In the genomic region with DNA sequence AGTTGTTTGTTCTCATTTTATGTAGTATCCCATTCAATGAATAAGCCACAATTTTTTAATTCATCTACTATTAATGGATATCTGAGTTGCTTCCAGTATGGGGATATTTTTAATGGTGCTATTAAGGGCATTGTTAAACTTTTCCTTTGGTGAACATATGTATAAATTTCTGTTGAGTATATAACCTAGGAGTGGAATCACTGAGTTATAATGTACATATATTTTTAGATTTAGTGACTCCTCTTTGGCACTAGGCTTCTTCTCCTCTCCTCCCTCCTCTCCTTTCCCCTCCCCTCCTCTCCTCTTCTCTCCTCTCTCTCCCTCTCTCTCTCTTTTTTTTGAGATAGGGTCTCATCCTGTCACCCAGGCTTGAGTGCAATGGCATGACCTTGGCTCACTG, we compare ENCODE assay signal across 23 cellular contexts. TPM values are rescaled to one million over a fixed set of nuclear protein-coding genes. Genes with fewer than 3 reads are reported as not detected.
DNase-seq lines count a peak whose midpoint lies in the region; ATAC-seq, FAIRE-seq and TF ChIP-seq lines count a peak whose summit lies in the region.
"Had no signal": no experiment of that assay in that cellular context is flagged by ENCODE, and none has a peak within 500 bp of the region (broad histone marks: within the 10 kb centered on the region; RNA-seq: fewer than 3 reads in every experiment).

No MANE protein-coding gene starts in this region.

- H3K36me3 Mint-ChIP-seq in H9 (ENCODE audit: insufficient read depth in 1 of 3, low read depth in 3 of 3) = peaks cover 8 to 19% (median 13%) of the 10 kb centered on the region in 3 experiments; a peak in 5 of 7 replicates
- peaks cover 6% of the 10 kb centered on the region for H3K36me3 Mint-ChIP-seq in nephron progenitor cell (ENCODE audit: low read depth)
- H3K36me3 Mint-ChIP-seq in naive thymus-derived CD8-positive, alpha-beta T cell = no peaks in the 10 kb centered on the region
- H3K36me3 Mint-ChIP-seq: CD4-positive, CD25-positive, alpha-beta regulatory T cell; CD8-positive, alpha-beta memory T cell had no signal

- H3K9me3 Mint-ChIP-seq in H9 (no peaks in the 10 kb centered on the region), nephron progenitor cell (peaks cover 4% of the 10 kb centered on the region)
- H3K9me3 Mint-ChIP-seq in naive thymus-derived CD8-positive, alpha-beta T cell = no peaks in the 10 kb centered on the region
- H3K9me3 Mint-ChIP-seq: CD4-positive, CD25-positive, alpha-beta regulatory T cell; CD8-positive, alpha-beta memory T cell; HFFc6 had no signal

- peaks cover 7 to 97% (median 11%) of the 10 kb centered on the region in 10 experiments; a peak in 18 of 20 replicates for H3K4me1 ChIP-seq in BLaER1 treated with 17β-estradiol and CSF1 and Interleukin-3, amounts not matched to agents 10 nM and 100 nM
- no peaks in the 10 kb centered on the region for H3K4me1 ChIP-seq in H9 (ENCODE audit: insufficient read depth, low read length)

- peaks cover 0 to 43% (median 20%) of the 10 kb centered on the region in 11 experiments; a peak in 15 of 22 replicates for H3K9me3 ChIP-seq in BLaER1 treated with 17β-estradiol and CSF1 and Interleukin-3, amounts not matched to agents 10 nM and 100 nM (replicated peaks in 1 of 11)
- H3K9me3 ChIP-seq in H9 (ENCODE audit: control insufficient read depth, low read depth, low read length) = no peaks in the 10 kb centered on the region

- H4K20me1 ChIP-seq in BLaER1 treated with 17β-estradiol and CSF1 and Interleukin-3, amounts not matched to agents 10 nM and 100 nM = peaks cover 0 to 33% (median 0%) of the 10 kb centered on the region in 11 experiments; a peak in 2 of 22 replicates
- H4K20me1 ChIP-seq in H9 (ENCODE audit: control insufficient read depth, insufficient read depth, insufficient read length) = no peaks in the 10 kb centered on the region
- H4K20me1 ChIP-seq: BLaER1 had no signal

- H2BK120ac ChIP-seq in H9 (ENCODE audit: low read depth, low read length, poor library complexity, severe bottlenecking) = no peak overlapping the region

- H3K36me3 ChIP-seq in BLaER1 treated with 17β-estradiol and CSF1 and Interleukin-3, amounts not matched to agents 10 nM and 100 nM = peaks cover 0 to 51% (median 0%) of the 10 kb centered on the region in 11 experiments; a peak in 6 of 22 replicates
- H3K36me3 ChIP-seq in bronchial epithelial cell (ENCODE audit: control insufficient read depth, insufficient read depth, low read length) = peaks cover 4% of the 10 kb centered on the region
- H3K36me3 ChIP-seq: BLaER1 had no signal

- H3K56ac ChIP-seq in H9 (ENCODE audit: insufficient read length, low read depth, low read length) = no peak overlapping the region

- H3K4me1 Mint-ChIP-seq in H9 (peaks cover 2% of the 10 kb centered on the region in 2 experiments; a peak in 1 of 4 replicates), nephron progenitor cell (peaks cover 13% of the 10 kb centered on the region)
- no peaks in the 10 kb centered on the region for H3K4me1 Mint-ChIP-seq in naive thymus-derived CD8-positive, alpha-beta T cell
- H3K4me1 Mint-ChIP-seq: CD4-positive, CD25-positive, alpha-beta regulatory T cell; CD8-positive, alpha-beta memory T cell had no signal

- H3K14ac ChIP-seq in H9 (ENCODE audit: insufficient read depth, low read length) = no peak overlapping the region

- H3K23me2 ChIP-seq in H9 (ENCODE audit: insufficient read length, low read depth, low read length, poor library complexity, severe bottlenecking) = no peaks in the 10 kb centered on the region

- no peak overlapping the region for H2BK5ac ChIP-seq in H9 (ENCODE audit: insufficient read length, low read length)

- POLR2A ChIA-PET in naive thymus-derived CD8-positive, alpha-beta T cell (lab: Charles Lee) = no interaction called here

- no peaks in the 10 kb centered on the region for H3K27me3 ChIP-seq in BLaER1 treated with 17β-estradiol and CSF1 and Interleukin-3, amounts not matched to agents 10 nM and 100 nM
- H3K27me3 ChIP-seq in H9 (ENCODE audit: insufficient read depth, low read length) (no peaks in the 10 kb centered on the region), bronchial epithelial cell (ENCODE audit: control insufficient read depth, insufficient read depth, low read length) (no peaks in the 10 kb centered on the region)
- H3K27me3 ChIP-seq: BLaER1 had no signal

- no peak overlapping the region for H2AK5ac ChIP-seq in H9 (ENCODE audit: insufficient read length, low read length)

- H3K79me1 ChIP-seq in H9 (ENCODE audit: insufficient read depth, low read depth, low read length, poor library complexity, severe bottlenecking) = no peaks in the 10 kb centered on the region

- no peak overlapping the region for H2BK20ac ChIP-seq in H9 (ENCODE audit: low read depth, low read length, poor library complexity, severe bottlenecking)

- H3K27ac ChIP-seq in BLaER1 treated with 17β-estradiol and CSF1 and Interleukin-3, amounts not matched to agents 10 nM and 100 nM = peak overlapping the region; percentile 20 to 75 (median 61); a peak in 15 of 22 replicates
- H3K27ac ChIP-seq in H9 (ENCODE audit: insufficient read length, low read depth, low read length) = no peak overlapping the region
- H3K27ac ChIP-seq: BLaER1, GM23248 had no signal

- H3K4me3 ChIP-seq in BLaER1 treated with 17β-estradiol and CSF1 and Interleukin-3, amounts not matched to agents 10 nM and 100 nM = no peak overlapping the region
- H3K4me3 ChIP-seq in bronchial epithelial cell (ENCODE audit: low read depth, low read length) = no peak overlapping the region
- H3K4me3 ChIP-seq: BLaER1, GM23248 had no signal

- no peak overlapping the region for H3K18ac ChIP-seq in H9 (ENCODE audit: insufficient read length, low read depth, low read length)

- TF ChIP-seq CTCF in H9 (conservative IDR thresholded peaks at IDR 0.05) (no peak), bronchial epithelial cell (IDR thresholded peaks at IDR 0.05; ENCODE audit: insufficient read depth, low read length, severe bottlenecking) (no peak), nephron progenitor cell (IDR thresholded peaks at IDR 0.05) (no peak)

- H4K5ac ChIP-seq in H9 (ENCODE audit: insufficient read length, low read depth, low read length) = no peak overlapping the region

- ATAC-seq in esophagus mucosa = peak; percentile 27
- no peak for ATAC-seq in naive thymus-derived CD8-positive, alpha-beta T cell
- ATAC-seq: HCT116 had no signal

- FAIRE-seq in bronchial epithelial cell (lab: Jason Lieb, UNC) = no peak
- FAIRE-seq: H54, HTR-8/SVneo had no signal

- peak overlapping the region in 4 of 11 experiments; percentile 24 to 73 (median 44); a peak in 6 of 22 replicates for H3K4me2 ChIP-seq in BLaER1 treated with 17β-estradiol and CSF1 and Interleukin-3, amounts not matched to agents 10 nM and 100 nM
- H3K4me2 ChIP-seq in H9 (ENCODE audit: insufficient read depth, insufficient read length, low read length) = no peak overlapping the region
- H3K4me2 ChIP-seq: BLaER1 had no signal

- H3K27ac Mint-ChIP-seq in H9 (peak overlapping the region; percentile 35 to 65 (median 37); a peak in 4 of 7 replicates), nephron progenitor cell (no peak overlapping the region)
- peak overlapping the region in 1 of 10 donors; percentile 42 for H3K27ac Mint-ChIP-seq in naive thymus-derived CD8-positive, alpha-beta T cell
- H3K27ac Mint-ChIP-seq: CD8-positive, alpha-beta memory T cell; HFFc6 had no signal

- peak overlapping the region in 1 of 11 experiments; percentile 38; a peak in 1 of 22 replicates for H3K9ac ChIP-seq in BLaER1 treated with 17β-estradiol and CSF1 and Interleukin-3, amounts not matched to agents 10 nM and 100 nM
- H3K9ac ChIP-seq in H9 (ENCODE audit: extremely low read depth, insufficient read length, low read length) = no peak overlapping the region
- H3K9ac ChIP-seq: BLaER1, GM23248 had no signal

- no peak overlapping the region for H2AFZ ChIP-seq in H9 (ENCODE audit: low read length)
- H2AFZ ChIP-seq: GM23248 had no signal

- no peak overlapping the region for H3K4ac ChIP-seq in H9 (ENCODE audit: low read depth, low read length)

- no peak overlapping the region for H2BK15ac ChIP-seq in H9 (ENCODE audit: low read depth, low read length)

- peaks cover 29% of the 10 kb centered on the region; the same call in 1 of the 2 replicates for H3K79me2 ChIP-seq in H9 (ENCODE audit: insufficient read depth, low read length)

- DNase-seq in H9 = no peak
- peak; percentile 32 for DNase-seq in bronchial epithelial cell (ENCODE audit: low read depth)
- DNase-seq in nephron progenitor cell = no peak
- no peak for DNase-seq in ureter (ENCODE audit: low spot score)
- no peak for DNase-seq in naive thymus-derived CD8-positive, alpha-beta T cell
- DNase-seq in T1000 (lab: John Stamatoyannopoulos, UW) = no peak
- DNase-seq: 8988T; CD4-positive, CD25-positive, alpha-beta regulatory T cell; CD8-positive, alpha-beta memory T cell; COR-L47; DMS 273 treated with DMSO at 0.1 percent for 48 hours; DMS53; DND-41; EL; GM23248; HFFc6; IMR-90 had no signal

- no peak overlapping the region for H4K8ac ChIP-seq in H9 (replicated peaks; ENCODE audit: insufficient read length, low read depth, low read length)

- H3K27me3 Mint-ChIP-seq in H9 (ENCODE audit: low read depth) (no peaks in the 10 kb centered on the region), nephron progenitor cell (ENCODE audit: low read depth, poor library complexity) (peaks cover 8% of the 10 kb centered on the region)
- peaks cover 0 to 1% (median 0%) of the 10 kb centered on the region in 5 donors for H3K27me3 Mint-ChIP-seq in naive thymus-derived CD8-positive, alpha-beta T cell
- H3K27me3 Mint-ChIP-seq: CD4-positive, CD25-positive, alpha-beta regulatory T cell had no signal

- H4K91ac ChIP-seq in H9 (ENCODE audit: insufficient read length, low read depth, low read length) = no peak overlapping the region

- no peak overlapping the region; a peak in 1 of 5 replicates for H3K4me3 Mint-ChIP-seq in H9
- no peak overlapping the region for H3K4me3 Mint-ChIP-seq in nephron progenitor cell
- no peak overlapping the region for H3K4me3 Mint-ChIP-seq in naive thymus-derived CD8-positive, alpha-beta T cell
- H3K4me3 Mint-ChIP-seq: CD4-positive, CD25-positive, alpha-beta regulatory T cell; CD8-positive, alpha-beta memory T cell; HFFc6 had no signal

- H3K23ac ChIP-seq in H9 (ENCODE audit: insufficient read length, low read depth, low read length) = no peak overlapping the region

- H3T11ph ChIP-seq in H9 (ENCODE audit: low read length) = no peak overlapping the region

- no peak overlapping the region for H2BK12ac ChIP-seq in H9 (ENCODE audit: insufficient read length, low read depth, low read length)

RNA-seq across cellular contexts. Expression of gene RBM47, which starts 26.4 kb away (rescaled TPM):
- 70.3 and 75.9 TPM in 2 replicates for total RNA-seq in H9 (2021)
- 35.0 and 42.9 TPM in 2 replicates for total RNA-seq in bronchial epithelial cell
- 70.6 TPM for total RNA-seq in esophagus mucosa
- total RNA-seq in ureter = 110 TPM
- under 1 TPM; 0.49 to 0.88 TPM for total RNA-seq in naive thymus-derived CD8-positive, alpha-beta T cell
- under 1 TPM in 2 of 3 donors, not detected in 1; 0.05 to 0.37 TPM for polyA plus RNA-seq in naive thymus-derived CD8-positive, alpha-beta T cell
- polyA plus RNA-seq: CD8-positive, alpha-beta memory T cell had no signal

Comparison
In these comparisons a context has a peak if more than half of its experiments do, and no peak if none do; other contexts are left out.
1. RNA of gene RBM47, which starts 26.4 kb away (total RNA-seq): 110 TPM in ureter (single experiment), 70.6 TPM in esophagus mucosa (single experiment), 70.3 to 75.9 TPM in H9 and 35.0 to 42.9 TPM in bronchial epithelial cell; 0.49 to 0.88 TPM in naive thymus-derived CD8-positive, alpha-beta T cell; every median in the first group is over 10 times any median in the second.